Comparison of ENCODE assay signal across 8 cellular contexts in genomic region chr7:36115448-36116321, GRCh38. TPM values are rescaled to one million over a fixed set of nuclear protein-coding genes. Genes with fewer than 3 reads are reported as not detected.
DNase-seq lines count a peak whose midpoint lies in the region; ATAC-seq and TF ChIP-seq lines count a peak whose summit lies in the region.

No MANE protein-coding gene starts in this region.

- H3K4me3 ChIP-seq in PC-9 (peak overlapping the region; percentile 2; the same call in 1 of the 2 replicates), Karpas-422 (ENCODE audit: low read length) (no peak overlapping the region)

- DNase-seq in PC-9 (peak; percentile 93 to 97), left ventricle myocardium superior (peak; percentile 76), Karpas-422 (no peak)
- peak; percentile 87 for DNase-seq in activated naive CD4-positive, alpha-beta T cell treated with Interleukin-2 at 50 U/mL for 16 hours
- peak; percentile 87 to 90 for DNase-seq in stimulated activated CD4-positive, alpha-beta T cell treated with anti-CD3 and anti-CD28 coated beads, Interleukin-2, amount 100 ng/mL, for 24 hours
- no peak for DNase-seq in effector CD8-positive, alpha-beta T cell (lab: John Stamatoyannopoulos, UW)

- CTCF ChIA-PET in PC-9 (lab: Charles Lee) = interaction anchor here (0.5 to 1.2 kb wide), 5 partner anchors 9 to 166 kb away, joined by 3 to 20 read pairs (median 3); no protein-coding TSS in a partner anchor

- H3K27ac ChIP-seq in PC-9 (peak overlapping the region; percentile 86), Karpas-422 (ENCODE audit: low read length) (no peak overlapping the region)

- H3K36me3 ChIP-seq in PC-9 (ENCODE audit: low read depth) (no peaks in the 10 kb centered on the region), Karpas-422 (ENCODE audit: insufficient read depth, low read length) (no peaks in the 10 kb centered on the region)

- H3K4me1 ChIP-seq in PC-9 (replicated peaks; ENCODE audit: insufficient read depth) = peaks cover 67% of the 10 kb centered on the region
- 0 out of 2 replicates have a peak, but pooled peaks cover 5% of the 10 kb centered on the region for H3K4me1 ChIP-seq in Karpas-422 (ENCODE audit: low read length)

- POLR2A ChIA-PET in PC-9 (lab: Charles Lee; ENCODE audit: unreplicated experiment) = interaction anchor here (0.5 to 0.6 kb wide), 2 partner anchors 78 to 407 kb away, joined by 3 to 7 read pairs; no protein-coding TSS in a partner anchor

- peak overlapping the region; percentile 63 for H3K4me2 ChIP-seq in PC-9
- no peak overlapping the region for H3K4me2 ChIP-seq in Karpas-422 (ENCODE audit: low read depth, low read length, poor library complexity, severe bottlenecking)

- no peak for TF ChIP-seq CTCF in PC-9 (conservative IDR thresholded peaks at IDR 0.05)

- H3K27me3 ChIP-seq in PC-9 (ENCODE audit: insufficient read depth, low read depth) = no peaks in the 10 kb centered on the region
- H3K27me3 ChIP-seq in Karpas-422 (ENCODE audit: low read length) = no peaks in the 10 kb centered on the region

- H3K9me2 ChIP-seq in PC-9 (ENCODE audit: insufficient read depth) (no peaks in the 10 kb centered on the region), Karpas-422 (replicated peaks; ENCODE audit: insufficient read depth, low read length) (no peaks in the 10 kb centered on the region)

- H4K20me1 ChIP-seq in PC-9 (ENCODE audit: insufficient read depth) (no peaks in the 10 kb centered on the region), Karpas-422 (ENCODE audit: insufficient read depth, low read depth, low read length) (no peaks in the 10 kb centered on the region)

- H3K79me2 ChIP-seq in PC-9 (ENCODE audit: low read depth) (no peaks in the 10 kb centered on the region), Karpas-422 (ENCODE audit: low read length) (no peaks in the 10 kb centered on the region)

- H3K9me3 ChIP-seq in PC-9 (ENCODE audit: insufficient read depth, low read depth) (no peaks in the 10 kb centered on the region), Karpas-422 (ENCODE audit: low read length) (no peaks in the 10 kb centered on the region)

- H3K9ac ChIP-seq in Karpas-422 (ENCODE audit: low read length) = no peak overlapping the region

- ATAC-seq in GM18867 (IDR thresholded peaks at IDR 0.05; ENCODE audit: unreplicated experiment) (peak; percentile 99), HG02885 (IDR thresholded peaks at IDR 0.05; ENCODE audit: poor library complexity, unreplicated experiment) (peak; percentile 100), left ventricle myocardium superior (peak; percentile 70)

- BruUV-seq in PC-9 (replicated peaks; lab: Mats Ljungman, UMichigan) = no TSS peak

- intact Hi-C loops in PC-9 (cut with micrococcal nuclease; ENCODE audit: unreplicated experiment) (loop anchor here (2.0 kb wide), 3 partner anchors 37 to 129 kb away; partner anchors contain the start of gene EEPD1), left ventricle myocardium superior (cut with micrococcal nuclease) (no loop called here)

- H2AFZ ChIP-seq in PC-9 (no peak overlapping the region), Karpas-422 (ENCODE audit: low read length) (no peak overlapping the region)

- peaks cover 56% of the 10 kb centered on the region for H3F3A ChIP-seq in PC-9 (ENCODE audit: insufficient read depth, low read depth)

RNA-seq across cellular contexts. Expression of gene EEPD1, which starts 37.4 kb away (rescaled TPM):
- total RNA-seq in PC-9 (2021) (6.0 and 9.4 TPM in 2 replicates), left ventricle myocardium superior (9.6 TPM)
- 28.8 and 63.5 TPM in 2 replicates for total RNA-seq in Karpas-422 (2014; rRNA removed; shearing (Covaris generic); ENCODE audit: low replicate concordance)

Comparison
In these comparisons a context has a peak if more than half of its experiments do, and no peak if none do; other contexts are left out.
1. DNase-seq: peak in PC-9 (2 of 2), activated naive CD4-positive, alpha-beta T cell treated with Interleukin-2 at 50 U/mL for 16 hours (single experiment), left ventricle myocardium superior (single experiment) and stimulated activated CD4-positive, alpha-beta T cell treated with anti-CD3 and anti-CD28 coated beads, Interleukin-2, amount 100 ng/mL, for 24 hours (2 of 2); none in effector CD8-positive, alpha-beta T cell (single experiment) and Karpas-422 (single experiment).
2. Peak in every context shown above with its lines, with median percentiles within 50 percentile points of each other: ATAC-seq.